1 cellular context compared by ENCODE assay signal in genomic region chr17:73642659-73643011, GRCh38.
TF ChIP-seq lines count a peak whose summit lies in the region.

No MANE protein-coding gene starts in this region.

TF ChIP-seq in A549, 52 proteins besides CTCF, POLR2A, EP300 and RAD21 (continued from another document):
- no peak for TF ChIP-seq E2F6 (IDR thresholded peaks at IDR 0.05; ENCODE audit: borderline replicate concordance, low read depth)
- TF ChIP-seq NPAS2 (CRISPR knock-in tag; IDR thresholded peaks at IDR 0.05; ENCODE audit: borderline replicate concordance), result no peak
